Comparison of ENCODE assay signal across 22 cellular contexts in the genomic region with DNA sequence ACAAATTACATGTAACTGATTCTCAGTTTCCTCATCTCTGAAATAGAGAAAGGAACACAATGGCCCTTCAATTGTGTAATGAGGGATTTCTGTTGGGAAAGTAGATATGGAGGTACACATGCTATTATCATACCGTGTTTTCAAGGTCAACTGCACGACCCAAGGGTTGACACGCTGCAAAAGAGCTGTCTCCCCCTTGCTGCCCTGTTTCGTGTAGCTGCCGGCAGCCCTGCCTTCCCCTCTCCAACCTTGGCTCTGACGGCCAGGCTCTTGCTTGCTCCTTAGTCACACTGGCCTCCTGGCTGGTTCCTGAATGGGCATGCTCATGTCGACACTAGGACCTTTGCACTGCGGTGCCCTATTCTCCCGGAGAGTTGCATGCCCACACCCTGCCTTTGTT.
"Had no signal": no experiment of that assay in that cellular context is flagged by ENCODE, and none has a peak within 500 bp of the region (broad histone marks: within the 10 kb centered on the region; RNA-seq: fewer than 3 reads in every experiment).

No MANE protein-coding gene starts in this region.

- ATAC-seq: effector memory CD8-positive, alpha-beta T cell; foreskin keratinocyte; left colon had no signal

- H3K27ac Mint-ChIP-seq: dendritic cell treated with granulocyte-macrophage colony-stimulating factor and Interleukin-4, amounts not matched to agents 40 ng/mL and 50 ng/mL, for 4 days; naive B cell had no signal

- H3K4me3 Mint-ChIP-seq: dendritic cell treated with granulocyte-macrophage colony-stimulating factor and Interleukin-4, amounts not matched to agents 40 ng/mL and 50 ng/mL, for 4 days; effector memory CD8-positive, alpha-beta T cell; naive B cell had no signal

- H3K9me3 Mint-ChIP-seq: dendritic cell treated with granulocyte-macrophage colony-stimulating factor and Interleukin-4, amounts not matched to agents 40 ng/mL and 50 ng/mL, for 4 days; effector memory CD8-positive, alpha-beta T cell; naive B cell had no signal

- H3K27me3 Mint-ChIP-seq: dendritic cell treated with granulocyte-macrophage colony-stimulating factor and Interleukin-4, amounts not matched to agents 40 ng/mL and 50 ng/mL, for 4 days; effector memory CD8-positive, alpha-beta T cell; naive B cell had no signal

- DNase-seq: cerebellar nuclear complex; effector memory CD8-positive, alpha-beta T cell; foreskin keratinocyte; left colon; mesendoderm; naive B cell; nucleus accumbens; retina; right lobe of liver; stimulated activated CD4-positive, alpha-beta T cell treated with anti-CD3 and anti-CD28 coated beads, Interleukin-2, amount 100 ng/mL, for 24 hours; stimulated activated CD4-positive, alpha-beta T cell treated with anti-CD3 and anti-CD28 coated beads, Interleukin-4, amount 100 ng/mL, for 4 hours; stimulated activated naive CD4-positive, alpha-beta T cell; stomach; substantia nigra; transverse colon had no signal

- H3K27me3 ChIP-seq: foreskin keratinocyte, hepatocyte, right lobe of liver, stomach, transverse colon had no signal

- H3K27ac ChIP-seq: epithelial cell of prostate, foreskin keratinocyte, hepatocyte, parathyroid adenoma, prostate gland, right lobe of liver, stomach, thoracic aorta, transverse colon had no signal

- H3K4me3 ChIP-seq: hepatocyte, prostate gland, right lobe of liver, stomach, thoracic aorta, transverse colon had no signal

- H3K36me3 ChIP-seq: prostate gland, thoracic aorta, transverse colon had no signal

- FAIRE-seq: colon had no signal

- H3K4me1 ChIP-seq: foreskin keratinocyte, parathyroid adenoma, prostate gland, right lobe of liver had no signal

- H3K9me3 ChIP-seq: prostate gland, right lobe of liver, stomach, thoracic aorta, transverse colon had no signal
